ENCODE assay signal across 8 cellular contexts in the genomic region with DNA sequence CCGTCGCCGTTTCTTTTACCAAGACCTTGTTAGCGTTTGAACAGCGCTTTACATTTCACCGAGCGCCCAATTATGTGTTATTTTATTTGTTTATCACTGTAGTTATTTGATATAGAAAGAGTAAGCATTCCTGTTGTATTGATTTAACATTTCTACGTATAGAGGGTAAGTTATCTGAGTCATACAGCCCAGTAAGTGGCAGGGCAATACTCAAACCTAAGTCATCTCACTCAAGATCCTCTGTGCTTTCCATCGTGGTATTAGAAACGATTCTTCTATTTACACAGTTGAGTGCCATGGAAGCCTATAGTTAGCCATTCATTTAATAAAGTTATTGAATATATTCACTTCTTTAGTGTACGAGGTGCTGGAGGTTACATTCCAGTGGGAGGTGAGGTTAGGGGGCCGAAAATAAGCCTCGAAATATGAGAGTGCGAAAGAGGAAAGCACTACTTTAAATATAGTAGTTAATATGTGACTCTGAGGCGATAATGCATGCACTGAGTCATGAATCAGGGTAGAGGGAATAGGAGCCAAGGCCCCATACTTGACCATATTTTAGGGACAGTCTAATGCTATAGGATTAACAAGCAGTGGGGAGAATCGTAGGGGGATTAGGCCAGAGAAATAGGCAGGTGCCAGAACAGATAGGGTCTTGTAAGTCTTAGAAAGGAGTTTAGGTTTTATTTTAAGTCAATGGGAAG. TPM values are rescaled to one million over a fixed set of nuclear protein-coding genes. Genes with fewer than 3 reads are reported as not detected.
DNase-seq lines count a peak whose midpoint lies in the region; ATAC-seq and TF ChIP-seq lines count a peak whose summit lies in the region.

No MANE protein-coding gene starts in this region.

- TF ChIP-seq EP300 in esophagus muscularis mucosa (IDR thresholded peaks at IDR 0.05), result no peak

- peaks cover 14 to 29% (median 21%) of the 10 kb centered on the region in 4 donors for H3K4me1 ChIP-seq in esophagus muscularis mucosa

- H3K27me3 ChIP-seq in esophagus muscularis mucosa, result no peaks in the 10 kb centered on the region

- intact Hi-C loops in esophagus muscularis mucosa (cut with DNase I), result loop anchor here (10.0 kb wide), 2 partner anchors 185 to 655 kb away; no protein-coding TSS in a partner anchor

- H3K9me3 ChIP-seq in esophagus muscularis mucosa, result no peaks in the 10 kb centered on the region

- H3K36me3 ChIP-seq in esophagus muscularis mucosa, result peaks cover 0 to 16% (median 4%) of the 10 kb centered on the region in 4 donors

- WGBS in esophagus muscularis mucosa, result 13% methylated on average over 16 of the region's 16 CpGs

- H3K4me3 ChIP-seq in GM12864 (ENCODE audit: low read depth, low read length), result peak overlapping the region; percentile 98
- peak overlapping the region; percentile 60 to 79 (median 70) for H3K4me3 ChIP-seq in esophagus muscularis mucosa

- H3K27ac ChIP-seq in esophagus muscularis mucosa (replicated peaks in 1 of 4), result peak overlapping the region; percentile 87 to 91 (median 90)

- TF ChIP-seq CTCF in GM12864 (IDR thresholded peaks at IDR 0.05; ENCODE audit: low read depth, low read length, missing control alignments) (no peak), esophagus muscularis mucosa (IDR thresholded peaks at IDR 0.05) (no peak)

- ATAC-seq in GM19023 (IDR thresholded peaks at IDR 0.05; ENCODE audit: unreplicated experiment), result no peak

- DNase-seq in GM12864 (ENCODE audit: low read depth) (no peak), OCI-M1 (lab: John Stamatoyannopoulos, UW) (peak; percentile 50), esophagus muscularis mucosa (ENCODE audit: extremely low spot score) (no peak), renal cortical epithelial cell (ENCODE audit: low read depth) (peak; percentile 3), NCI-H2171 (lab: John Stamatoyannopoulos, UW) (no peak), AML-193 (lab: John Stamatoyannopoulos, UW) (no peak), cerebellar nuclear complex (lab: John Stamatoyannopoulos, UW) (no peak)

- TF ChIP-seq POLR2A in esophagus muscularis mucosa (IDR thresholded peaks at IDR 0.05; ENCODE audit: low read depth), result no peak

RNA-seq across cellular contexts. Expression of gene RAD51AP1, which starts 0.6 kb away (rescaled TPM):
- total RNA-seq in esophagus muscularis mucosa, result 1 to 10 TPM in 1 of 4 donors, under 1 TPM in 3; 0.58 to 1.4 (median 0.75) TPM
- 3.1 and 17.4 TPM in 2 replicates for total RNA-seq in renal cortical epithelial cell

RNA-seq across cellular contexts. Expression of gene DYRK4, which starts 22.7 kb away (rescaled TPM):
- 10 to 100 TPM; 35.2 to 47.8 (median 41.3) TPM for total RNA-seq in esophagus muscularis mucosa
- 30.7 and 34.4 TPM in 2 replicates for total RNA-seq in renal cortical epithelial cell

Comparison
In these comparisons a context has a peak if more than half of its experiments do, and no peak if none do; other contexts are left out.
1. DNase-seq: peak in OCI-M1 (single experiment) and renal cortical epithelial cell (single experiment); none in GM12864 (single experiment), esophagus muscularis mucosa (single experiment), NCI-H2171 (single experiment), AML-193 (0 of 2) and cerebellar nuclear complex (0 of 2).